16 cellular contexts compared by ENCODE assay signal in the genomic region with DNA sequence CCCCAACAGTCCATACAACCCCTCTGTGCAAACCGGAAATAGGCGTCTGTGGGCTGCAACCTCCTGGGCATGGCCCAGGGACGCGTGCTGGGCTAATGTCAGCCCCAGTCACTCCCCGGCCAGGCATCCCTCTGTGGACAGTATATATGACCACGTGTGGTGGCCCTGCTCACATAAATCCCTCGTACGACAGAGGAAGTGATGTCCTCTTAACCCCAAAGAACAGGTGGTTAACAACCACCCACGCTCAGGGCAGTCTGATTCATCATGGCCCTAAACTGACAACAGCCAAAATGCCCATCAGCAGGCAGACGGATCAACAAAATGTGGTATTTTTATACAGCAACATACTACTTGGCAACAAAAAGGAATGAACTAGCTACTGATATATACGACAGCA. TPM values are rescaled to one million over a fixed set of nuclear protein-coding genes. Genes with fewer than 3 reads are reported as not detected.
DNase-seq lines count a peak whose midpoint lies in the region; ATAC-seq and TF ChIP-seq lines count a peak whose summit lies in the region.
"Had no signal": no experiment of that assay in that cellular context is flagged by ENCODE, and none has a peak within 500 bp of the region (broad histone marks: within the 10 kb centered on the region; RNA-seq: fewer than 3 reads in every experiment).

No MANE protein-coding gene starts in this region.

- H3K36me3 ChIP-seq in IMR-90 (ENCODE audit: control insufficient read depth, insufficient read depth, low read length) (peaks cover 72% of the 10 kb centered on the region), ascending aorta (peaks cover 82 to 98% of the 10 kb centered on the region in 2 donors)

- no peak overlapping the region for H2BK120ac ChIP-seq in IMR-90 (ENCODE audit: low read depth, low read length)

- H3K4me3 Mint-ChIP-seq in nephron: no peak overlapping the region
- H3K4me3 Mint-ChIP-seq: B cell had no signal

- no peak overlapping the region for H3K23ac ChIP-seq in IMR-90 (ENCODE audit: low read depth, low read length)

- H3K27me3 Mint-ChIP-seq in nephron (ENCODE audit: low read depth): no peaks in the 10 kb centered on the region
- H3K27me3 Mint-ChIP-seq: B cell had no signal

- no peak overlapping the region; the same call in 1 of the 2 replicates for H4K91ac ChIP-seq in IMR-90 (ENCODE audit: insufficient read depth, low read depth, low read length)

- POLR2A ChIA-PET in IMR-90 (lab: Charles Lee; ENCODE audit: unreplicated experiment): no interaction called here

- H3K18ac ChIP-seq in IMR-90 (ENCODE audit: low read depth, low read length): no peak overlapping the region; the same call in 1 of the 2 replicates

- H3K27ac ChIP-seq in IMR-90 (ENCODE audit: insufficient read depth, low read length) (no peak overlapping the region), ascending aorta (peak overlapping the region; percentile 31 to 39)
- H3K27ac ChIP-seq: esophagus squamous epithelium, prostate gland, tibial nerve had no signal

- no peak overlapping the region for H3K56ac ChIP-seq in IMR-90 (ENCODE audit: extremely low read depth, insufficient read depth, low read length)

- no peak overlapping the region for H2AFZ ChIP-seq in IMR-90 (replicated peaks; ENCODE audit: low read length, poor library complexity)

- intact Hi-C loops in IMR-90 (cut with micrococcal nuclease): no loop called here
- intact Hi-C loops in ascending aorta (cut with DNase I): no loop called here

- 0 out of 4 replicates have a peak overlapping the region, but pooled peaks of 1 of the 2 experiments have one; percentile 6 for H4K8ac ChIP-seq in IMR-90 (ENCODE audit: low read depth in 2 of 2, low read length in 2 of 2)

- in situ Hi-C loops in IMR-90 (cut with MboI; ENCODE audit: low sequenced_read_pairs) (no loop called here), ACHN (cut with HindIII; ENCODE audit: low pct_ligation_motif_present, low pct_unique_long_range_greater_than_20kb, low sequenced_read_pairs) (no loop called here)

- ATAC-seq in IMR-90 (ENCODE audit: low read depth) (no peak), HG03108 (IDR thresholded peaks at IDR 0.05; ENCODE audit: unreplicated experiment) (no peak), HG03460 (IDR thresholded peaks at IDR 0.05; ENCODE audit: unreplicated experiment) (no peak)

- no peak overlapping the region for H3K4ac ChIP-seq in IMR-90 (ENCODE audit: low read depth, low read length)

- BruUV-seq in IMR-90 (replicated peaks; lab: Mats Ljungman, UMichigan): no TSS peak

- no peak overlapping the region for H2BK20ac ChIP-seq in IMR-90 (ENCODE audit: low read depth, low read length)

- CTCF ChIA-PET in IMR-90 (lab: Yijun Ruan, JAX): interaction anchor here (1.5 kb wide), 1 partner anchor 22 kb away, joined by 3 read pairs; no protein-coding TSS in a partner anchor

- peaks cover 19% of the 10 kb centered on the region; the same call in 1 of the 2 replicates for H3K9me1 ChIP-seq in IMR-90 (ENCODE audit: insufficient read depth, low read length)

- H3K9ac ChIP-seq in IMR-90 (ENCODE audit: low read depth, low read length): no peak overlapping the region

- H2AK5ac ChIP-seq in IMR-90 (ENCODE audit: low read depth, low read length): peak overlapping the region; percentile 2; the same call in 1 of the 2 replicates

- DNase-seq in ELR (ENCODE audit: low read depth) (peak; percentile 59), IMR-90 (peak; percentile 55), ascending aorta (ENCODE audit: low spot score in 2 of 2) (no peak), activated gamma-delta T cell treated with Interleukin-2 at 50 U/mL for 16 hours (no peak), ACHN (no peak)
- DNase-seq: cortex of kidney; DMS53; esophagus squamous epithelium; head of caudate nucleus; NK-92 treated with Interleukin-12 subunit alpha and Interleukin-12 subunit beta, amount 100 ng/mL, for 24 hours had no signal

- no peak overlapping the region for H3K4me2 ChIP-seq in IMR-90 (ENCODE audit: low read depth, low read length)

- no peaks in the 10 kb centered on the region for H3K9me3 Mint-ChIP-seq in nephron

- H3K14ac ChIP-seq in IMR-90 (replicated peaks; ENCODE audit: low read depth, low read length): 0 out of 2 replicates have a peak overlapping the region, but pooled peaks have one; percentile 19

- TF ChIP-seq POLR2A in IMR-90 (IDR thresholded peaks at IDR 0.05; ENCODE audit: low read depth, low read length): no peak

- H3K4me3 ChIP-seq in IMR-90 (ENCODE audit: insufficient read depth, low read depth, low read length) (no peak overlapping the region), ascending aorta (no peak overlapping the region)
- H3K4me3 ChIP-seq: esophagus squamous epithelium, prostate gland, tibial nerve had no signal

- H2BK15ac ChIP-seq in IMR-90 (ENCODE audit: low read depth, low read length): no peak overlapping the region; the same call in 2 of the 3 replicates

- 65% methylated on average over 4 of the region's 11 CpGs; no CpG with 5 or more reads in 1 of the 2 experiments for WGBS in IMR-90 (ENCODE audit: extremely low coverage in 2 of 2, insufficient read length in 1 of 2), 2 experiments

- H3K79me1 ChIP-seq in IMR-90 (ENCODE audit: low read depth in 1 of 2, low read length in 2 of 2): peaks cover 7 to 37% of the 10 kb centered on the region in 2 experiments; a peak in 3 of 4 replicates

- TF ChIP-seq CTCF in IMR-90 (conservative IDR thresholded peaks at IDR 0.05; ENCODE audit: low read depth, low read length): no peak
- no peak for TF ChIP-seq CTCF in ascending aorta (IDR thresholded peaks at IDR 0.05)
- no peak for TF ChIP-seq CTCF in nephron (IDR thresholded peaks at IDR 0.05; ENCODE audit: unreplicated experiment in 3 of 3)

- H3K27ac Mint-ChIP-seq in nephron: peak overlapping the region in 2 of 3 experiments; percentile 17 to 59
- H3K27ac Mint-ChIP-seq: B cell had no signal

- H4K20me1 ChIP-seq in IMR-90 (ENCODE audit: insufficient read depth, low read length): no peaks in the 10 kb centered on the region

- peak overlapping the region; percentile 4 for H2AK9ac ChIP-seq in IMR-90 (replicated peaks; ENCODE audit: low read depth, low read length, poor library complexity)

- TF ChIP-seq RAD21 in IMR-90 (IDR thresholded peaks at IDR 0.05; ENCODE audit: low read length): no peak

- H3K4me1 ChIP-seq in IMR-90 (ENCODE audit: control insufficient read depth, insufficient read depth, low read length): peaks cover 12% of the 10 kb centered on the region
- H3K4me1 ChIP-seq in ascending aorta: peaks cover 2 to 19% of the 10 kb centered on the region in 2 donors
- H3K4me1 ChIP-seq: esophagus squamous epithelium, prostate gland had no signal

- H4K5ac ChIP-seq in IMR-90 (ENCODE audit: low read depth, low read length): peak overlapping the region; percentile 14; the same call in 1 of the 2 replicates

- H3K9me3 ChIP-seq in IMR-90 (ENCODE audit: control insufficient read depth, insufficient read depth, low read length) (no peaks in the 10 kb centered on the region), ascending aorta (no peaks in the 10 kb centered on the region)
- H3K9me3 ChIP-seq: esophagus squamous epithelium, prostate gland, tibial nerve had no signal

- peaks cover 18% of the 10 kb centered on the region for H3K36me3 Mint-ChIP-seq in nephron (ENCODE audit: low read depth)

- dilution Hi-C loops in IMR-90 (cut with HindIII; ENCODE audit: low sequenced_read_pairs, unreplicated experiment): no loop called here

- H3K27me3 ChIP-seq in IMR-90 (ENCODE audit: control insufficient read depth, insufficient read depth, low read length) (no peaks in the 10 kb centered on the region), ascending aorta (no peaks in the 10 kb centered on the region)
- H3K27me3 ChIP-seq: esophagus squamous epithelium, tibial nerve had no signal

- peak overlapping the region; percentile 68 for H2BK5ac ChIP-seq in IMR-90 (ENCODE audit: low read depth, low read length, poor library complexity, severe bottlenecking)

- peaks cover 34% of the 10 kb centered on the region for H3K4me1 Mint-ChIP-seq in nephron
- H3K4me1 Mint-ChIP-seq: B cell had no signal

TF ChIP-seq in IMR-90, 13 proteins besides CTCF, POLR2A, EP300 and RAD21 (continues in another document):
- no peak for TF ChIP-seq MAZ (IDR thresholded peaks at IDR 0.05; ENCODE audit: borderline replicate concordance, low read depth, low read length)
- no peak for TF ChIP-seq BHLHE40 (IDR thresholded peaks at IDR 0.05; ENCODE audit: low read depth, low read length)
- TF ChIP-seq, protein P1, sequence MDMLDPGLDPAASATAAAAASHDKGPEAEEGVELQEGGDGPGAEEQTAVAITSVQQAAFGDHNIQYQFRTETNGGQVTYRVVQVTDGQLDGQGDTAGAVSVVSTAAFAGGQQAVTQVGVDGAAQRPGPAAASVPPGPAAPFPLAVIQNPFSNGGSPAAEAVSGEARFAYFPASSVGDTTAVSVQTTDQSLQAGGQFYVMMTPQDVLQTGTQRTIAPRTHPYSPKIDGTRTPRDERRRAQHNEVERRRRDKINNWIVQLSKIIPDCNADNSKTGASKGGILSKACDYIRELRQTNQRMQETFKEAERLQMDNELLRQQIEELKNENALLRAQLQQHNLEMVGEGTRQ (IDR thresholded peaks at IDR 0.05; ENCODE audit: low read depth, low read length): no peak
- no peak for TF ChIP-seq CEBPB (IDR thresholded peaks at IDR 0.05; ENCODE audit: low read depth, low read length)
- no peak for TF ChIP-seq SMC3 (IDR thresholded peaks at IDR 0.05; ENCODE audit: low read depth, low read length)
- no peak for TF ChIP-seq RFX5 (IDR thresholded peaks at IDR 0.05; ENCODE audit: low read depth, low read length)
- no peak for TF ChIP-seq RCOR1 (IDR thresholded peaks at IDR 0.05; ENCODE audit: insufficient replicate concordance, low read length)
- TF ChIP-seq, protein P2, sequence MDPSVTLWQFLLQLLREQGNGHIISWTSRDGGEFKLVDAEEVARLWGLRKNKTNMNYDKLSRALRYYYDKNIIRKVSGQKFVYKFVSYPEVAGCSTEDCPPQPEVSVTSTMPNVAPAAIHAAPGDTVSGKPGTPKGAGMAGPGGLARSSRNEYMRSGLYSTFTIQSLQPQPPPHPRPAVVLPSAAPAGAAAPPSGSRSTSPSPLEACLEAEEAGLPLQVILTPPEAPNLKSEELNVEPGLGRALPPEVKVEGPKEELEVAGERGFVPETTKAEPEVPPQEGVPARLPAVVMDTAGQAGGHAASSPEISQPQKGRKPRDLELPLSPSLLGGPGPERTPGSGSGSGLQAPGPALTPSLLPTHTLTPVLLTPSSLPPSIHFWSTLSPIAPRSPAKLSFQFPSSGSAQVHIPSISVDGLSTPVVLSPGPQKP (IDR thresholded peaks at IDR 0.05; ENCODE audit: borderline replicate concordance, low read depth, low read length): no peak
- TF ChIP-seq MAFK (IDR thresholded peaks at IDR 0.05; ENCODE audit: low read depth, low read length): no peak
- TF ChIP-seq CHD1 (IDR thresholded peaks at IDR 0.05; ENCODE audit: low read depth, low read length): no peak
- no peak for TF ChIP-seq MXI1 (IDR thresholded peaks at IDR 0.05; ENCODE audit: borderline replicate concordance, low read depth, low read length)
- no peak for TF ChIP-seq FOS (IDR thresholded peaks at IDR 0.05; ENCODE audit: low read depth, low read length)

RNA-seq across cellular contexts. Expression of a gene that starts 51.1 kb away (rescaled TPM):
- total RNA-seq in IMR-90 (2012; rRNA removed) (60.0 and 61.8 TPM in 2 replicates), ascending aorta (336 TPM)
- polyA plus RNA-seq in IMR-90 (2012; rRNA removed): 124 and 133 TPM in 2 replicates
- 90.4 and 122 TPM in 2 replicates for polyA plus RNA-seq in IMR-90 (2012; cell fraction: cytosol; rRNA removed)
- polyA plus RNA-seq in IMR-90 (2012; cell fraction: nucleus; rRNA removed; ENCODE audit: low replicate concordance): 71.7 and 82.4 TPM in 2 replicates

Comparison
In these comparisons a context has a peak if more than half of its experiments do, and no peak if none do; other contexts are left out.
1. DNase-seq: peak in ELR (single experiment) and IMR-90 (single experiment); none in ascending aorta (0 of 2), activated gamma-delta T cell treated with Interleukin-2 at 50 U/mL for 16 hours (single experiment) and ACHN (single experiment).